1 cellular context compared by ENCODE assay signal in the genomic region with DNA sequence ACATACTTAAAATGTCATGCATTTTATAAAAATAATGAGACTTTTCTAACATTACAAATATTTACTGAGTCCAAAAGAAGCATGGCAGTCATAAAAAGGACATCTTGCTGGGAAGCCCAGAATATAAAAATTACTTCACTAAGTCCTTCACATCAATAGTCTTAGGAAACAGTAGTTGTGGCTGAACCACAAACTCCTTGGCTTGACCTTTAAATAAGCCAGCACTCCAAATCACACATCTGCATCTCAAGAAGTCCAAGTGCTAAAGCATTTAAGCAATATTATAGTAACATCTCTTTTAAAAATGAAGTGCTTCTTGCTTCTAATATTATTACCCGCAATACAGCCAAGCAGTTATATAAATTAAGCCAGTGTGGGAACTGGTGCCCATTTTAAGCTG.
TF ChIP-seq lines count a peak whose summit lies in the region.

No MANE protein-coding gene starts in this region.

TF ChIP-seq in K562, 482 proteins besides CTCF, POLR2A, EP300 and RAD21:
- TF ChIP-seq, protein P1, sequence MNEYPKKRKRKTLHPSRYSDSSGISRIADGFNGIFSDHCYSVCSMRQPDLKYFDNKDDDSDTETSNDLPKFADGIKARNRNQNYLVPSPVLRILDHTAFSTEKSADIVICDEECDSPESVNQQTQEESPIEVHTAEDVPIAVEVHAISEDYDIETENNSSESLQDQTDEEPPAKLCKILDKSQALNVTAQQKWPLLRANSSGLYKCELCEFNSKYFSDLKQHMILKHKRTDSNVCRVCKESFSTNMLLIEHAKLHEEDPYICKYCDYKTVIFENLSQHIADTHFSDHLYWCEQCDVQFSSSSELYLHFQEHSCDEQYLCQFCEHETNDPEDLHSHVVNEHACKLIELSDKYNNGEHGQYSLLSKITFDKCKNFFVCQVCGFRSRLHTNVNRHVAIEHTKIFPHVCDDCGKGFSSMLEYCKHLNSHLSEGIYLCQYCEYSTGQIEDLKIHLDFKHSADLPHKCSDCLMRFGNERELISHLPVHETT (CRISPR knock-in tag; conservative IDR thresholded peaks at IDR 0.05 in 1 of 2, IDR thresholded peaks at IDR 0.05 in 1 of 2) = no peak
- TF ChIP-seq POLR2AphosphoS2 (IDR thresholded peaks at IDR 0.05; ENCODE audit: low read length) (0 out of 2 replicates have a peak, but pooled peaks have one; percentile 16), BHLHE40 (IDR thresholded peaks at IDR 0.05; ENCODE audit: low read length) (no peak)
- TF ChIP-seq, protein P2, sequence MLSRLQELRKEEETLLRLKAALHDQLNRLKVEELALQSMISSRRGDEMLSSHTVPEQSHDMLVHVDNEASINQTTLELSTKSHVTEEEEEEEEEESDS (CRISPR knock-in tag; IDR thresholded peaks at IDR 0.05) = no peak
